Comparison of ENCODE assay signal across 9 cellular contexts in genomic region chr1:19424651-19425570, GRCh38.
DNase-seq lines count a peak whose midpoint lies in the region; ATAC-seq and TF ChIP-seq lines count a peak whose summit lies in the region.
"Had no signal": no experiment of that assay in that cellular context is flagged by ENCODE, and none has a peak within 500 bp of the region (broad histone marks: within the 10 kb centered on the region; RNA-seq: fewer than 3 reads in every experiment).

No MANE protein-coding gene starts in this region.

- H3F3A ChIP-seq in PC-3 (ENCODE audit: low read length, unreplicated experiment): no peaks in the 10 kb centered on the region

- H3K9ac ChIP-seq in PC-3 (ENCODE audit: low read length): no peak overlapping the region

- CTCF ChIA-PET in PC-3 (lab: Charles Lee): no interaction called here

- peak; percentile 91 for DNase-seq in DMS53 treated with DMSO at 0.1 percent for 48 hours (lab: John Stamatoyannopoulos, UW; ENCODE audit: unreplicated experiment)
- DNase-seq in PC-3: no peak
- DNase-seq in heart left ventricle: no peak
- no peak for DNase-seq in sciatic nerve (ENCODE audit: low spot score)
- DNase-seq in H4 (ENCODE audit: low spot score): no peak
- DNase-seq in AML-193 (lab: John Stamatoyannopoulos, UW): no peak
- no peak for DNase-seq in GM13977 (ENCODE audit: low spot score)

- H3K27ac ChIP-seq in PC-3 (ENCODE audit: low read length): no peak overlapping the region
- peak overlapping the region in 11 of 12 donors; percentile 11 to 89 (median 66) for H3K27ac ChIP-seq in heart left ventricle

- H3K27me3 ChIP-seq in PC-3 (ENCODE audit: low read length): no peaks in the 10 kb centered on the region
- no peaks in the 10 kb centered on the region for H3K27me3 ChIP-seq in heart left ventricle

- BruUV-seq in PC-3 (replicated peaks; lab: Mats Ljungman, UMichigan): no TSS peak

- H2AFZ ChIP-seq in PC-3 (ENCODE audit: low read length): no peak overlapping the region

- no peak for TF ChIP-seq CTCF in PC-3 (conservative IDR thresholded peaks at IDR 0.05; ENCODE audit: low read depth, low read length)
- no peak for TF ChIP-seq CTCF in heart left ventricle (IDR thresholded peaks at IDR 0.05)
- TF ChIP-seq CTCF in GM13977 (IDR thresholded peaks at IDR 0.05; ENCODE audit: extremely low read depth, insufficient read depth, missing control alignments): no peak

- H4K20me1 ChIP-seq in PC-3 (ENCODE audit: low read length): peaks cover 43% of the 10 kb centered on the region

- H3K4me3 ChIP-seq in PC-3 (ENCODE audit: low read length): no peak overlapping the region
- H3K4me3 ChIP-seq in heart left ventricle: no peak overlapping the region

- H3K4me2 ChIP-seq in PC-3 (ENCODE audit: low read length): no peak overlapping the region

- H3K4me1 ChIP-seq in PC-3 (ENCODE audit: insufficient read depth, low read length): peaks cover 7% of the 10 kb centered on the region
- H3K4me1 ChIP-seq in heart left ventricle: peaks cover 11 to 99% (median 85%) of the 10 kb centered on the region in 12 donors

- H3K9me2 ChIP-seq in PC-3 (replicated peaks; ENCODE audit: low read length): no peaks in the 10 kb centered on the region

- in situ Hi-C loops in GM13977 (cut with MboI; ENCODE audit: low pct_unique_long_range_greater_than_20kb, low sequenced_read_pairs, unreplicated experiment): no loop called here

- ATAC-seq in PC-3 (peak; percentile 36), heart left ventricle (peak; percentile 24 to 47 (median 44)), sciatic nerve (peak; percentile 12), HG02798 (IDR thresholded peaks at IDR 0.05; ENCODE audit: poor library complexity, unreplicated experiment) (no peak)
- ATAC-seq: SK-N-SH treated with all-trans-retinoic acid at 6 μM for 48 hours had no signal

- peaks cover 97% of the 10 kb centered on the region for H3K79me2 ChIP-seq in PC-3 (ENCODE audit: low read length)

- H3K9me3 ChIP-seq in PC-3 (ENCODE audit: low read length) (no peaks in the 10 kb centered on the region), heart left ventricle (no peaks in the 10 kb centered on the region)

- H3K36me3 ChIP-seq in PC-3 (ENCODE audit: low read depth, low read length) (0 out of 2 replicates have a peak, but pooled peaks cover 4% of the 10 kb centered on the region), heart left ventricle (peaks cover 0 to 20% (median 0%) of the 10 kb centered on the region in 9 donors)

- intact Hi-C loops in PC-3 (cut with micrococcal nuclease): no loop called here
- intact Hi-C loops in heart left ventricle (cut with DNase I): no loop called here
- intact Hi-C loops in sciatic nerve (cut with DNase I): no loop called here

- no peak for TF ChIP-seq POLR2A in heart left ventricle (IDR thresholded peaks at IDR 0.05)

- POLR2A ChIA-PET in PC-3 (lab: Charles Lee; ENCODE audit: unreplicated experiment): no interaction called here

- WGBS in heart left ventricle, 4 donors: 34 to 71% (median 56%) methylated on average over 6 to 7 of the region's 7 CpGs
